Comparison of ENCODE assay signal across 1 cellular context in the genomic region with DNA sequence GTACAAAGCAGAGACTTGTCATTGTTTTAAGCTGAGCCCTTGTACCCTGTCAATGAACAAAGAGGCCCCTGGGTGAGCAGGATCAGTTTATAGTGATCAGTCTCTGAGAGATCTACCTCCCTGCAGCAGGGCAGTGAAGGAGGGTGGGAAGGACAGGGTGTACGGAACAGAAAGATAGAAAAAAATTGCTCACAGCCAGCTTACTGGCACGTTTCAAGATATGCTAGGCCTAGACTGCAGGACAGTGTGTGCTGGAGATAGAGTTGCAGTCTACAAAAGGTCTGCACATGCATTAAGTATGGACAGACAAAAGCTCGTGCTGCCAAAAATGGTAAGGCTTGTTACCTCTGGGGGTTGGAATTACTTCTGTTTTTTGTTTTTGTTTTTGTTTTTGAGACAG.
TF ChIP-seq lines count a peak whose summit lies in the region.

No MANE protein-coding gene starts in this region.

TF ChIP-seq in HepG2, 621 proteins besides CTCF, POLR2A, EP300 and RAD21:
- TF ChIP-seq SNAI1 (CRISPR knock-in tag; IDR thresholded peaks at IDR 0.05; ENCODE audit: borderline replicate concordance) = no peak
- TF ChIP-seq ZNF619 (CRISPR knock-in tag; IDR thresholded peaks at IDR 0.05) = no peak
- no peak for TF ChIP-seq TOPORS (CRISPR knock-in tag; IDR thresholded peaks at IDR 0.05)
- no peak for TF ChIP-seq ZNF224 (CRISPR knock-in tag; IDR thresholded peaks at IDR 0.05)
- no peak for TF ChIP-seq ZNF781 (CRISPR knock-in tag; IDR thresholded peaks at IDR 0.05; ENCODE audit: borderline replicate concordance, not compliant biosample characterization)
- no peak for TF ChIP-seq ZNF569 (CRISPR knock-in tag; IDR thresholded peaks at IDR 0.05; ENCODE audit: borderline replicate concordance)
- no peak for TF ChIP-seq CEBPB (IDR thresholded peaks at IDR 0.05; ENCODE audit: borderline replicate concordance, low read depth, low read length)
- TF ChIP-seq ZSCAN21 (CRISPR knock-in tag; IDR thresholded peaks at IDR 0.05; ENCODE audit: borderline replicate concordance) = no peak
